ENCODE assay signal across 8 cellular contexts in genomic region chrX:63350551-63350950, GRCh38. TPM values are rescaled to one million over a fixed set of nuclear protein-coding genes. Genes with fewer than 3 reads are reported as not detected.
DNase-seq lines count a peak whose midpoint lies in the region; ATAC-seq and TF ChIP-seq lines count a peak whose summit lies in the region.

No MANE protein-coding gene starts in this region.

- peak overlapping the region; percentile 80 for H3K27ac ChIP-seq in RWPE2 (ENCODE audit: poor library complexity, severe bottlenecking)

- H3K4me1 Mint-ChIP-seq in stimulated activated naive CD8-positive, alpha-beta T cell treated with anti-CD3 and anti-CD28 coated beads, Interleukin-15, Interleukin-2, amounts not matched to agents 100 ng/mL and 50 ng/mL, for 24 hours (ENCODE audit: low read depth), result peaks cover 21% of the 10 kb centered on the region

- H3K9me3 Mint-ChIP-seq in stimulated activated naive CD8-positive, alpha-beta T cell treated with anti-CD3 and anti-CD28 coated beads, Interleukin-15, Interleukin-2, amounts not matched to agents 100 ng/mL and 50 ng/mL, for 24 hours, result no peaks in the 10 kb centered on the region

- H3K36me3 ChIP-seq in RWPE2 (ENCODE audit: low read depth), result no peaks in the 10 kb centered on the region

- H3K4me1 ChIP-seq in RWPE2 (ENCODE audit: insufficient read depth, poor library complexity, severe bottlenecking), result peaks cover 9% of the 10 kb centered on the region

- H3K4me3 Mint-ChIP-seq in stimulated activated naive CD8-positive, alpha-beta T cell treated with anti-CD3 and anti-CD28 coated beads, Interleukin-15, Interleukin-2, amounts not matched to agents 100 ng/mL and 50 ng/mL, for 24 hours, result peak overlapping the region; percentile 92

- H3K9me3 ChIP-seq in RWPE2 (ENCODE audit: severe bottlenecking), result no peaks in the 10 kb centered on the region

- H3K27ac Mint-ChIP-seq in stimulated activated naive CD8-positive, alpha-beta T cell treated with anti-CD3 and anti-CD28 coated beads, Interleukin-15, Interleukin-2, amounts not matched to agents 100 ng/mL and 50 ng/mL, for 24 hours, result peak overlapping the region; percentile 68

- H3K4me3 ChIP-seq in RWPE2 (ENCODE audit: severe bottlenecking) (peak overlapping the region; percentile 64), cardiac fibroblast (replicated peaks in 1 of 2; ENCODE audit: low read depth in 2 of 2, low read length in 2 of 2) (peak overlapping the region; percentile 64 to 68)

- no peaks in the 10 kb centered on the region for H3K36me3 Mint-ChIP-seq in stimulated activated naive CD8-positive, alpha-beta T cell treated with anti-CD3 and anti-CD28 coated beads, Interleukin-15, Interleukin-2, amounts not matched to agents 100 ng/mL and 50 ng/mL, for 24 hours (ENCODE audit: low read depth)

- DNase-seq in DMS53 (lab: John Stamatoyannopoulos, UW) (peak; percentile 78), RWPE2 (ENCODE audit: low spot score) (no peak), cardiac fibroblast (ENCODE audit: low read depth in 2 of 2) (peak in 1 of 2 donors; percentile 6), left lobe of liver (ENCODE audit: low spot score) (peak; percentile 40), NCI-H69 (lab: John Stamatoyannopoulos, UW) (no peak)

- no peaks in the 10 kb centered on the region for H3K27me3 ChIP-seq in RWPE2 (ENCODE audit: insufficient read depth, poor library complexity, severe bottlenecking)

- ATAC-seq in GM19438 (IDR thresholded peaks at IDR 0.05; ENCODE audit: low read depth, unreplicated experiment), result peak; percentile 44
- peak; percentile 39 for ATAC-seq in HG03460 (IDR thresholded peaks at IDR 0.05; ENCODE audit: unreplicated experiment)
- ATAC-seq in RWPE2 (ENCODE audit: low read depth), result peak; percentile 60
- peak; percentile 28 for ATAC-seq in left lobe of liver

- no peaks in the 10 kb centered on the region for H3K27me3 Mint-ChIP-seq in stimulated activated naive CD8-positive, alpha-beta T cell treated with anti-CD3 and anti-CD28 coated beads, Interleukin-15, Interleukin-2, amounts not matched to agents 100 ng/mL and 50 ng/mL, for 24 hours

- no peak for TF ChIP-seq CTCF in RWPE2 (IDR thresholded peaks at IDR 0.05; ENCODE audit: poor library complexity, severe bottlenecking)
- no peak for TF ChIP-seq CTCF in cardiac fibroblast (IDR thresholded peaks at IDR 0.05; ENCODE audit: low read depth, low read length)

RNA-seq across cellular contexts. Expression of gene SPIN4, which starts 0.6 kb away (rescaled TPM):
- total RNA-seq in left lobe of liver, result 0.98 TPM

Comparison
In these comparisons a context has a peak if more than half of its experiments do, and no peak if none do; other contexts are left out.
1. DNase-seq: peak in DMS53 (single experiment) and left lobe of liver (single experiment); none in RWPE2 (single experiment) and NCI-H69 (single experiment).
2. Peak in every context shown above with its lines, with median percentiles within 50 percentile points of each other: ATAC-seq.